In genomic region chr6:70162972-70163371, GRCh38 we compare ENCODE assay signal across 23 cellular contexts.
"Had no signal": no experiment of that assay in that cellular context is flagged by ENCODE, and none has a peak within 500 bp of the region (broad histone marks: within the 10 kb centered on the region; RNA-seq: fewer than 3 reads in every experiment).

No MANE protein-coding gene starts in this region.

- H3K4me2 ChIP-seq: hepatocyte, neural progenitor cell had no signal

- H3K27me3 ChIP-seq: gastroesophageal sphincter, pancreas, tibial artery, upper lobe of left lung, uterus had no signal

- DNase-seq: effector memory CD8-positive, alpha-beta T cell; esophagus squamous epithelium; foreskin fibroblast; glutamatergic neuron; kidney; left cardiac atrium; left ventricle myocardium superior; mesenchymal stem cell; midbrain; nucleus accumbens; pancreas; right cardiac atrium; stimulated activated CD4-positive, alpha-beta T cell treated with anti-CD3 and anti-CD28 coated beads, Interleukin-4, amount 100 ng/mL, for 24 hours; tibial artery; upper lobe of left lung; uterus had no signal

- H3K4me3 ChIP-seq: esophagus squamous epithelium, gastroesophageal sphincter, hepatocyte, lung, neural progenitor cell, pancreas, tibial artery, upper lobe of left lung, uterus had no signal

- H3K9ac ChIP-seq: neural progenitor cell had no signal

- H3K36me3 ChIP-seq: esophagus squamous epithelium, gastroesophageal sphincter, neural progenitor cell, pancreas, tibial artery, upper lobe of left lung, uterus had no signal

- H3K27ac ChIP-seq: epithelial cell of prostate, esophagus squamous epithelium, gastroesophageal sphincter, hepatocyte, neural progenitor cell, tibial artery, upper lobe of left lung, uterus had no signal

- H3K79me2 ChIP-seq: hepatocyte had no signal

- H2AFZ ChIP-seq: hepatocyte, neural progenitor cell had no signal

- H3K9me3 ChIP-seq: esophagus squamous epithelium, gastroesophageal sphincter, pancreas, tibial artery, upper lobe of left lung, uterus had no signal

- ATAC-seq: effector memory CD8-positive, alpha-beta T cell; gastroesophageal sphincter; left cardiac atrium; left ventricle myocardium superior; natural killer cell treated with Interleukin-12 subunit alpha and Interleukin-12 subunit beta and Interleukin-15 and Interleukin-18, amount 100 ng/mL, for 72 hours; pancreas; right cardiac atrium; stimulated activated memory B cell treated with anti-CD40 and anti-IgM and Interleukin-4, amounts not matched to agents 10 μg/mL and 1 μg/mL and 100 μg/mL, for 72 hours had no signal

- H3K4me1 ChIP-seq: gastroesophageal sphincter, neural progenitor cell, tibial artery, upper lobe of left lung, uterus had no signal

- FAIRE-seq: kidney, pancreas had no signal
